8 cellular contexts compared by ENCODE assay signal in genomic region chr6:100464910-100465700, GRCh38. TPM values are rescaled to one million over a fixed set of nuclear protein-coding genes. Genes with fewer than 3 reads are reported as not detected.
DNase-seq lines count a peak whose midpoint lies in the region; ATAC-seq and TF ChIP-seq lines count a peak whose summit lies in the region.

Gene SIM1, minus strand, starts transcription at chr6:100464921. Its CDS starts 1,453 bp downstream, at chr6:100463468.

- peaks cover 23% of the 10 kb centered on the region for H3K9me3 Mint-ChIP-seq in activated T-cell treated with anti-CD3 and anti-CD28 coated beads, Interleukin-2, amount 50 U/mL, for 24 hours
- peaks cover 2% of the 10 kb centered on the region for H3K9me3 Mint-ChIP-seq in stimulated activated memory B cell treated with anti-CD40 and anti-IgM and Interleukin-4, amounts not matched to agents 10 μg/mL and 1 μg/mL and 100 μg/mL, for 72 hours

- no peak within 1 kb of the TSS for H3K9ac ChIP-seq in rectal smooth muscle tissue (ENCODE audit: low read length)

- WGBS in gastroesophageal sphincter (ENCODE audit: low coverage in 1 of 2), 2 donors: 11 to 21% methylated on average over 10 to 13 of the region's 65 CpGs

- peak within 1 kb of the TSS; percentile 50 for H3K27ac Mint-ChIP-seq in activated T-cell treated with anti-CD3 and anti-CD28 coated beads, Interleukin-2, amount 50 U/mL, for 24 hours
- H3K27ac Mint-ChIP-seq in T-helper 17 cell: peak within 1 kb of the TSS; percentile 68
- H3K27ac Mint-ChIP-seq in stimulated activated memory B cell treated with anti-CD40 and anti-IgM and Interleukin-4, amounts not matched to agents 10 μg/mL and 1 μg/mL and 100 μg/mL, for 72 hours: no peak within 1 kb of the TSS

- H3K27me3 Mint-ChIP-seq in activated T-cell treated with anti-CD3 and anti-CD28 coated beads, Interleukin-2, amount 50 U/mL, for 24 hours: peaks cover 92% of the 10 kb centered on the region
- peaks cover 86% of the 10 kb centered on the region for H3K27me3 Mint-ChIP-seq in T-helper 17 cell
- peaks cover 16% of the 10 kb centered on the region for H3K27me3 Mint-ChIP-seq in stimulated activated memory B cell treated with anti-CD40 and anti-IgM and Interleukin-4, amounts not matched to agents 10 μg/mL and 1 μg/mL and 100 μg/mL, for 72 hours

- peaks cover 26% of the 10 kb centered on the region for H3K9me3 ChIP-seq in T-helper 17 cell (ENCODE audit: control insufficient read depth, low read length, poor library complexity, severe bottlenecking)
- H3K9me3 ChIP-seq in gastroesophageal sphincter: peaks cover 0 to 11% (median 0%) of the 10 kb centered on the region in 3 donors

- peaks cover 0 to 47% (median 11%) of the 10 kb centered on the region in 3 donors for H3K4me1 ChIP-seq in gastroesophageal sphincter
- no peaks in the 10 kb centered on the region for H3K4me1 ChIP-seq in rectal smooth muscle tissue (ENCODE audit: control insufficient read depth, insufficient read depth, low read length)

- ATAC-seq in HG03342 (IDR thresholded peaks at IDR 0.05; ENCODE audit: unreplicated experiment): peak; percentile 77
- ATAC-seq in T-helper 17 cell: no peak
- peak; percentile 52 for ATAC-seq in gastroesophageal sphincter
- no peak for ATAC-seq in stimulated activated memory B cell treated with anti-CD40 and anti-IgM and Interleukin-4, amounts not matched to agents 10 μg/mL and 1 μg/mL and 100 μg/mL, for 72 hours

- no peak for TF ChIP-seq POLR2A in gastroesophageal sphincter (IDR thresholded peaks at IDR 0.05)

- peaks cover 30% of the 10 kb centered on the region for H3K4me1 Mint-ChIP-seq in activated T-cell treated with anti-CD3 and anti-CD28 coated beads, Interleukin-2, amount 50 U/mL, for 24 hours (ENCODE audit: low read depth)
- peaks cover 2% of the 10 kb centered on the region for H3K4me1 Mint-ChIP-seq in T-helper 17 cell
- H3K4me1 Mint-ChIP-seq in stimulated activated memory B cell treated with anti-CD40 and anti-IgM and Interleukin-4, amounts not matched to agents 10 μg/mL and 1 μg/mL and 100 μg/mL, for 72 hours: peaks cover 31% of the 10 kb centered on the region

- no peak within 1 kb of the TSS for H3K27ac ChIP-seq in gastroesophageal sphincter
- H3K27ac ChIP-seq in rectal smooth muscle tissue (ENCODE audit: low read depth, low read length): no peak within 1 kb of the TSS

- peak within 1 kb of the TSS in 1 of 2 donors; percentile 36 for H3K4me3 ChIP-seq in gastroesophageal sphincter
- peak within 1 kb of the TSS; percentile 10 for H3K4me3 ChIP-seq in rectal smooth muscle tissue (ENCODE audit: low read length)

- peak within 1 kb of the TSS; percentile 31 for H3K4me3 Mint-ChIP-seq in activated T-cell treated with anti-CD3 and anti-CD28 coated beads, Interleukin-2, amount 50 U/mL, for 24 hours
- H3K4me3 Mint-ChIP-seq in T-helper 17 cell: peak within 1 kb of the TSS; percentile 56
- no peak within 1 kb of the TSS for H3K4me3 Mint-ChIP-seq in stimulated activated memory B cell treated with anti-CD40 and anti-IgM and Interleukin-4, amounts not matched to agents 10 μg/mL and 1 μg/mL and 100 μg/mL, for 72 hours

- no peaks in the 10 kb centered on the region for H3K36me3 ChIP-seq in gastroesophageal sphincter
- H3K36me3 ChIP-seq in rectal smooth muscle tissue (ENCODE audit: control insufficient read depth, insufficient read depth, low read length): no peaks in the 10 kb centered on the region

- H3K27me3 ChIP-seq in gastroesophageal sphincter (peaks cover 100% of the 10 kb centered on the region), rectal smooth muscle tissue (ENCODE audit: control insufficient read depth, insufficient read depth, low read length) (peaks cover 62% of the 10 kb centered on the region)

- H3K36me3 Mint-ChIP-seq in activated T-cell treated with anti-CD3 and anti-CD28 coated beads, Interleukin-2, amount 50 U/mL, for 24 hours (ENCODE audit: low read depth): no peaks in the 10 kb centered on the region
- no peaks in the 10 kb centered on the region for H3K36me3 Mint-ChIP-seq in T-helper 17 cell (ENCODE audit: low read depth)
- H3K36me3 Mint-ChIP-seq in stimulated activated memory B cell treated with anti-CD40 and anti-IgM and Interleukin-4, amounts not matched to agents 10 μg/mL and 1 μg/mL and 100 μg/mL, for 72 hours: no peaks in the 10 kb centered on the region

- DNase-seq in activated T-cell treated with anti-CD3 and anti-CD28 coated beads, Interleukin-2, amount 50 U/mL, for 24 hours: no peak
- DNase-seq in activated T-cell treated with anti-CD3 and anti-CD28 coated beads for 4 hours (no peak), T-helper 17 cell (no peak), KG1 (lab: John Stamatoyannopoulos, UW) (no peak)

- no peak for TF ChIP-seq CTCF in gastroesophageal sphincter (IDR thresholded peaks at IDR 0.05)

- no peak for TF ChIP-seq EP300 in gastroesophageal sphincter (IDR thresholded peaks at IDR 0.05)

RNA-seq across cellular contexts. Expression of gene SIM1, which starts in this region (rescaled TPM):
- total RNA-seq in T-helper 17 cell (not detected), gastroesophageal sphincter (not detected)

Comparison
In these comparisons a context has a peak if more than half of its experiments do, and no peak if none do; other contexts are left out.
1. Peak in ATAC-seq in gastroesophageal sphincter; RNA of the gene not detected or under 1 TPM.